ENCODE assay signal across 8 cellular contexts in genomic region chr1:28246427-28246832, GRCh38. TPM values are rescaled to one million over a fixed set of nuclear protein-coding genes. Genes with fewer than 3 reads are reported as not detected.
A peak's percentile ranks its signal among the peaks of the same experiment; 100 is the strongest.
DNase-seq lines count a peak whose midpoint lies in the region; ATAC-seq lines count a peak whose summit lies in the region.

No MANE protein-coding gene starts in this region.

- H3K27me3 ChIP-seq in thymus (ENCODE audit: control insufficient read depth, insufficient read depth), result no peaks in the 10 kb centered on the region

- H3K27me3 Mint-ChIP-seq in activated naive CD8-positive, alpha-beta T cell treated with anti-CD3 and anti-CD28 coated beads, Interleukin-2, amount 10 ng/mL, durations not matched to agents 7 days and 5 days, result no peaks in the 10 kb centered on the region

- H3K27ac ChIP-seq in thymus (ENCODE audit: low read depth), result peak overlapping the region; percentile 87

- peaks cover 3% of the 10 kb centered on the region for H3K36me3 ChIP-seq in thymus (ENCODE audit: control insufficient read depth, insufficient read depth)

- POLR2A ChIA-PET in activated naive CD8-positive, alpha-beta T cell treated with anti-CD3 and anti-CD28 coated beads, Interleukin-2, amount 10 ng/mL, durations not matched to agents 7 days and 5 days (lab: Charles Lee), result interaction anchor here (0.6 to 7.5 kb wide), 19 partner anchors 11 to 935 kb away, joined by 3 to 122 read pairs (median 5); partner anchors contain the start of genes ATP5IF1, EYA3, GMEB1 and MED18

- DNase-seq in NCI-H526 treated with DMSO at 0.1 percent for 48 hours (lab: John Stamatoyannopoulos, UW) (peak; percentile 40), NCI-H526 (lab: John Stamatoyannopoulos, UW) (no peak), Kasumi-1 (lab: John Stamatoyannopoulos, UW) (peak; percentile 47 to 61), kidney tubule cell (ENCODE audit: low spot score) (peak; percentile 81)
- DNase-seq in activated naive CD8-positive, alpha-beta T cell treated with anti-CD3 and anti-CD28 coated beads, Interleukin-2, amount 10 ng/mL, durations not matched to agents 7 days and 5 days, result no peak

- H3K4me1 ChIP-seq in thymus (ENCODE audit: control insufficient read depth, insufficient read depth, low read length), result peaks cover 17% of the 10 kb centered on the region

- H3K9me3 Mint-ChIP-seq in activated naive CD8-positive, alpha-beta T cell treated with anti-CD3 and anti-CD28 coated beads, Interleukin-2, amount 10 ng/mL, durations not matched to agents 7 days and 5 days, result no peaks in the 10 kb centered on the region

- no peaks in the 10 kb centered on the region for H3K9me3 ChIP-seq in thymus (ENCODE audit: control insufficient read depth)

- H3K4me1 Mint-ChIP-seq in activated naive CD8-positive, alpha-beta T cell treated with anti-CD3 and anti-CD28 coated beads, Interleukin-2, amount 10 ng/mL, durations not matched to agents 7 days and 5 days, result peaks cover 52% of the 10 kb centered on the region

- ATAC-seq in activated naive CD8-positive, alpha-beta T cell treated with anti-CD3 and anti-CD28 coated beads, Interleukin-2, amount 10 ng/mL, durations not matched to agents 7 days and 5 days (ENCODE audit: low read depth), result peak; percentile 23
- no peak for ATAC-seq in GM18867 (IDR thresholded peaks at IDR 0.05; ENCODE audit: unreplicated experiment)
- no peak for ATAC-seq in HG03045 (IDR thresholded peaks at IDR 0.05; ENCODE audit: unreplicated experiment)

- WGBS in thymus, result 2% methylated on average over 11 of the region's 11 CpGs

- H3K4me3 Mint-ChIP-seq in activated naive CD8-positive, alpha-beta T cell treated with anti-CD3 and anti-CD28 coated beads, Interleukin-2, amount 10 ng/mL, durations not matched to agents 7 days and 5 days, result peak overlapping the region; percentile 84

- no peaks in the 10 kb centered on the region for H3K36me3 Mint-ChIP-seq in activated naive CD8-positive, alpha-beta T cell treated with anti-CD3 and anti-CD28 coated beads, Interleukin-2, amount 10 ng/mL, durations not matched to agents 7 days and 5 days

- peak overlapping the region; percentile 93 for H3K27ac Mint-ChIP-seq in activated naive CD8-positive, alpha-beta T cell treated with anti-CD3 and anti-CD28 coated beads, Interleukin-2, amount 10 ng/mL, durations not matched to agents 7 days and 5 days

- H3K4me3 ChIP-seq in thymus (ENCODE audit: low read length), result peak overlapping the region; percentile 69

RNA-seq across cellular contexts. Expression of gene ATP5IF1, which starts 10.5 kb away (rescaled TPM):
- total RNA-seq in activated naive CD8-positive, alpha-beta T cell treated with anti-CD3 and anti-CD28 coated beads, Interleukin-2, amount 10 ng/mL, durations not matched to agents 7 days and 5 days, result 100 to 1,000 TPM; 209 to 222 TPM
- polyA plus RNA-seq in thymus, result 431 TPM

RNA-seq across cellular contexts. Expression of gene SESN2, which starts 12.9 kb away (rescaled TPM):
- 10 to 100 TPM; 14.6 to 16.0 TPM for total RNA-seq in activated naive CD8-positive, alpha-beta T cell treated with anti-CD3 and anti-CD28 coated beads, Interleukin-2, amount 10 ng/mL, durations not matched to agents 7 days and 5 days
- 6.7 TPM for polyA plus RNA-seq in thymus

RNA-seq across cellular contexts. Expression of gene DNAJC8, which starts 13.6 kb away (rescaled TPM):
- 100 to 1,000 TPM; 106 TPM for total RNA-seq in activated naive CD8-positive, alpha-beta T cell treated with anti-CD3 and anti-CD28 coated beads, Interleukin-2, amount 10 ng/mL, durations not matched to agents 7 days and 5 days
- polyA plus RNA-seq in thymus, result 104 TPM

Comparison
In these comparisons a context has a peak if more than half of its experiments do, and no peak if none do; other contexts are left out.
1. DNase-seq: peak in NCI-H526 treated with DMSO at 0.1 percent for 48 hours (single experiment), Kasumi-1 (2 of 2) and kidney tubule cell (single experiment); none in NCI-H526 (0 of 2) and activated naive CD8-positive, alpha-beta T cell treated with anti-CD3 and anti-CD28 coated beads, Interleukin-2, amount 10 ng/mL, durations not matched to agents 7 days and 5 days (single experiment).